In genomic region chr6:18845891-18846290, GRCh38 we compare ENCODE assay signal across 21 cellular contexts.
"Had no signal": no experiment of that assay in that cellular context is flagged by ENCODE, and none has a peak within 500 bp of the region (broad histone marks: within the 10 kb centered on the region; RNA-seq: fewer than 3 reads in every experiment).

No MANE protein-coding gene starts in this region.

- H3K36me3 Mint-ChIP-seq: activated naive CD4-positive, alpha-beta T cell treated with anti-CD3 and anti-CD28 coated beads, Interleukin-2, amount 50 U/mL, for 72 hours; memory B cell; natural killer cell; stimulated activated naive B cell treated with anti-CD40 and anti-IgM and Interleukin-4, amounts not matched to agents 10 μg/mL and 1 μg/mL and 100 μg/mL, for 72 hours had no signal

- H3K4me3 Mint-ChIP-seq: activated CD4-positive, alpha-beta memory T cell treated with anti-CD3 and anti-CD28 coated beads, Interleukin-2, amount 10 ng/mL, durations not matched to agents 7 days and 5 days; memory B cell; natural killer cell; stimulated activated naive B cell treated with anti-CD40 and anti-IgM and Interleukin-4, amounts not matched to agents 10 μg/mL and 1 μg/mL and 100 μg/mL, for 72 hours had no signal

- H3K27ac Mint-ChIP-seq: activated CD4-positive, alpha-beta memory T cell treated with anti-CD3 and anti-CD28 coated beads, Interleukin-2, amount 10 ng/mL, durations not matched to agents 7 days and 5 days; activated naive CD4-positive, alpha-beta T cell treated with anti-CD3 and anti-CD28 coated beads, Interleukin-2, amount 50 U/mL, for 72 hours; memory B cell; natural killer cell; stimulated activated naive B cell treated with anti-CD40 and anti-IgM and Interleukin-4, amounts not matched to agents 10 μg/mL and 1 μg/mL and 100 μg/mL, for 72 hours had no signal

- H3K9me3 ChIP-seq: body of pancreas, colonic mucosa, esophagus squamous epithelium, left ventricle myocardium inferior, tibial artery, uterus had no signal

- H3K36me3 ChIP-seq: colonic mucosa, esophagus squamous epithelium, left ventricle myocardium inferior, tibial artery, uterus had no signal

- ATAC-seq: activated naive CD4-positive, alpha-beta T cell treated with anti-CD3 and anti-CD28 coated beads, Interleukin-2, amount 50 U/mL, for 72 hours; body of pancreas; natural killer cell; stimulated activated naive B cell treated with anti-CD40 and anti-IgM and Interleukin-4, amounts not matched to agents 10 μg/mL and 1 μg/mL and 100 μg/mL, for 72 hours had no signal

- H3K4me1 Mint-ChIP-seq: activated CD4-positive, alpha-beta memory T cell treated with anti-CD3 and anti-CD28 coated beads, Interleukin-2, amount 10 ng/mL, durations not matched to agents 7 days and 5 days; memory B cell; natural killer cell; stimulated activated naive B cell treated with anti-CD40 and anti-IgM and Interleukin-4, amounts not matched to agents 10 μg/mL and 1 μg/mL and 100 μg/mL, for 72 hours had no signal

- H3K27ac ChIP-seq: body of pancreas, colonic mucosa, esophagus squamous epithelium, left ventricle myocardium inferior, skin epidermis, tibial artery, uterus had no signal

- H3K27me3 Mint-ChIP-seq: activated CD4-positive, alpha-beta memory T cell treated with anti-CD3 and anti-CD28 coated beads, Interleukin-2, amount 10 ng/mL, durations not matched to agents 7 days and 5 days; memory B cell; stimulated activated naive B cell treated with anti-CD40 and anti-IgM and Interleukin-4, amounts not matched to agents 10 μg/mL and 1 μg/mL and 100 μg/mL, for 72 hours had no signal

- H3K4me1 ChIP-seq: body of pancreas, colonic mucosa, left ventricle myocardium inferior, tibial artery, uterus had no signal

- DNase-seq: activated CD4-positive, alpha-beta memory T cell treated with anti-CD3 and anti-CD28 coated beads, Interleukin-2, amount 10 ng/mL, durations not matched to agents 7 days and 5 days; activated CD4-positive, alpha-beta T cell treated with anti-CD3 and anti-CD28 coated beads for 4 hours; activated CD8-positive, alpha-beta memory T cell treated with anti-CD3 and anti-CD28 coated beads, Interleukin-2, amount 50 U/mL, for 4 hours; activated gamma-delta T cell; activated T-cell treated with anti-CD3 and anti-CD28 coated beads, Interleukin-2, amount 50 U/mL, for 48 hours; body of pancreas; central memory CD4-positive, alpha-beta T cell; colonic mucosa; esophagus squamous epithelium; hypothalamus; kidney; left ventricle myocardium inferior; natural killer cell; stimulated activated CD4-positive, alpha-beta T cell treated with anti-CD3 and anti-CD28 coated beads, Interleukin-15, amount 100 ng/mL, for 24 hours; stimulated activated CD4-positive, alpha-beta T cell treated with anti-CD3 and anti-CD28 coated beads, Interleukin-4, amount 100 ng/mL, for 1 hour; stimulated activated naive B cell treated with anti-CD40 and anti-IgM and Interleukin-4, amounts not matched to agents 10 μg/mL and 1 μg/mL and 100 μg/mL, for 72 hours; tibial artery; uterus had no signal

- H3K4me3 ChIP-seq: body of pancreas, colonic mucosa, esophagus squamous epithelium, left ventricle myocardium inferior, skin epidermis, tibial artery, uterus had no signal

- H3K27me3 ChIP-seq: body of pancreas, colonic mucosa, esophagus squamous epithelium, tibial artery, uterus had no signal
